Comparison of ENCODE assay signal across 12 cellular contexts in genomic region chr16:16014329-16015224, GRCh38.
DNase-seq lines count a peak whose midpoint lies in the region; ATAC-seq and TF ChIP-seq lines count a peak whose summit lies in the region.
"Had no signal": no experiment of that assay in that cellular context is flagged by ENCODE, and none has a peak within 500 bp of the region (broad histone marks: within the 10 kb centered on the region; RNA-seq: fewer than 3 reads in every experiment).

No MANE protein-coding gene starts in this region.

- peak; percentile 55 for ATAC-seq in left colon
- ATAC-seq: HCT116 had no signal

- no peak for TF ChIP-seq EP300 in transverse colon (IDR thresholded peaks at IDR 0.05; ENCODE audit: low read depth)

- in situ Hi-C loops in transverse colon (cut with MboI; ENCODE audit: low pct_ligation_motif_present in 1 of 4, low pct_unique_long_range_greater_than_20kb in 1 of 4, low sequenced_read_pairs in 3 of 4), result no loop called here

- H3K4me3 ChIP-seq in adipocyte (ENCODE audit: low read length), result no peak overlapping the region
- H3K4me3 ChIP-seq in transverse colon, result no peak overlapping the region

- H3K36me3 ChIP-seq in adipocyte (ENCODE audit: control insufficient read depth, insufficient read depth, low read length, severe bottlenecking) (peaks cover 39% of the 10 kb centered on the region), transverse colon (peaks cover 0 to 11% (median 5%) of the 10 kb centered on the region in 4 donors)

- intact Hi-C loops in left colon (cut with DNase I, micrococcal nuclease), result no loop called here
- intact Hi-C loops in transverse colon (cut with DNase I; ENCODE audit: low total_unique reads), result no loop called here

- H3K4me1 ChIP-seq in adipocyte (ENCODE audit: control insufficient read depth, insufficient read depth, low read length) (peaks cover 33% of the 10 kb centered on the region), transverse colon (peaks cover 0 to 13% (median 6%) of the 10 kb centered on the region in 4 donors)

- H3K27ac ChIP-seq in transverse colon, result peak overlapping the region; percentile 18 to 78 (median 52)

- no peak for TF ChIP-seq CTCF in transverse colon (IDR thresholded peaks at IDR 0.05)

- no peak overlapping the region for H3K9ac ChIP-seq in adipocyte (ENCODE audit: low read length)

- no peaks in the 10 kb centered on the region for H3K9me3 ChIP-seq in adipocyte (ENCODE audit: control insufficient read depth, low read length)
- no peaks in the 10 kb centered on the region for H3K9me3 ChIP-seq in transverse colon

- DNase-seq in NCI-H2029 (lab: John Stamatoyannopoulos, UW) (peak; percentile 16), NCI-H2029 treated with DMSO at 0.1 percent for 48 hours (lab: John Stamatoyannopoulos, UW) (no peak), adipocyte (ENCODE audit: low read depth) (peak; percentile 61), left colon (peak in 1 of 2 donors; percentile 45), transverse colon (peak; percentile 24), Kasumi-1 (lab: John Stamatoyannopoulos, UW) (no peak), NCI-H774 (lab: John Stamatoyannopoulos, UW) (no peak), HK-2 (ENCODE audit: unreplicated experiment) (no peak)
- DNase-seq: activated CD8-positive, alpha-beta memory T cell treated with anti-CD3 and anti-CD28 coated beads, Interleukin-2, amount 50 U/mL, for 4 hours; effector CD4-positive, alpha-beta T cell; midbrain had no signal

- TF ChIP-seq POLR2A in transverse colon (IDR thresholded peaks at IDR 0.05), result no peak

- no peaks in the 10 kb centered on the region for H3K27me3 ChIP-seq in adipocyte (replicated peaks; ENCODE audit: control insufficient read depth, insufficient read depth, low read length)
- no peaks in the 10 kb centered on the region for H3K27me3 ChIP-seq in transverse colon

- WGBS in transverse colon (ENCODE audit: low coverage in 1 of 2), 2 donors, result 62% methylated on average over 14 of the region's 14 CpGs; no CpG with 5 or more reads in 1 of the 2 donors

Comparison
In these comparisons a context has a peak if more than half of its experiments do, and no peak if none do; other contexts are left out.
1. DNase-seq: peak in NCI-H2029 (single experiment), adipocyte (single experiment) and transverse colon (single experiment); none in NCI-H2029 treated with DMSO at 0.1 percent for 48 hours (single experiment), Kasumi-1 (0 of 2), NCI-H774 (single experiment) and HK-2 (single experiment).